2 cellular contexts compared by ENCODE assay signal in genomic region chr4:8861576-8862279, GRCh38.
A peak's percentile ranks its signal among the peaks of the same experiment; 100 is the strongest.
TF ChIP-seq lines count a peak whose summit lies in the region.

No MANE protein-coding gene starts in this region.

TF ChIP-seq in GM23338, 12 proteins besides CTCF, POLR2A, EP300 and RAD21:
- TF ChIP-seq REST (IDR thresholded peaks at IDR 0.05; ENCODE audit: unreplicated experiment) (no peak), EZH2phosphoT487 (IDR thresholded peaks at IDR 0.05; ENCODE audit: unreplicated experiment) (peak; percentile 94), EZH2 (IDR thresholded peaks at IDR 0.05; ENCODE audit: low read depth, unreplicated experiment) (peak; percentile 83)

TF ChIP-seq in endothelial cell of umbilical vein, 7 proteins besides CTCF, POLR2A, EP300 and RAD21:
- peak; percentile 90 for TF ChIP-seq EZH2 (IDR thresholded peaks at IDR 0.05; ENCODE audit: borderline replicate concordance, low read depth, low read length, severe bottlenecking)
- TF ChIP-seq MYC (IDR thresholded peaks at IDR 0.05; ENCODE audit: low read depth, low read length), result no peak
